In genomic region chr7:158353606-158354570, GRCh38 we compare ENCODE assay signal across 8 cellular contexts.
DNase-seq lines count a peak whose midpoint lies in the region; ATAC-seq, FAIRE-seq and TF ChIP-seq lines count a peak whose summit lies in the region.

No MANE protein-coding gene starts in this region.

- FAIRE-seq in kidney (lab: Jason Lieb, UNC) = no peak

- intact Hi-C loops in kidney (cut with DNase I) = no loop called here

- no peaks in the 10 kb centered on the region for H3K9me3 Mint-ChIP-seq in T-helper 2 cell treated with Interferon-gamma antibody and Interleukin-4, amounts not matched to agents 5 μg/mL and 100 μg/mL, for 36 hours

- H3K27ac ChIP-seq in kidney (ENCODE audit: low read depth in 2 of 2, low read length in 2 of 2) = no peak overlapping the region

- H3K4me3 Mint-ChIP-seq in T-helper 2 cell treated with Interferon-gamma antibody and Interleukin-4, amounts not matched to agents 5 μg/mL and 100 μg/mL, for 36 hours = no peak overlapping the region

- no peaks in the 10 kb centered on the region for H3K4me1 Mint-ChIP-seq in T-helper 2 cell treated with Interferon-gamma antibody and Interleukin-4, amounts not matched to agents 5 μg/mL and 100 μg/mL, for 36 hours (ENCODE audit: low read depth)

- no peaks in the 10 kb centered on the region for H3K27me3 Mint-ChIP-seq in T-helper 2 cell treated with Interferon-gamma antibody and Interleukin-4, amounts not matched to agents 5 μg/mL and 100 μg/mL, for 36 hours (ENCODE audit: low read depth)

- no peaks in the 10 kb centered on the region for H3K4me1 ChIP-seq in kidney (ENCODE audit: control insufficient read depth in 1 of 2, insufficient read depth in 1 of 2, low read depth in 1 of 2, low read length in 2 of 2)

- H3K36me3 Mint-ChIP-seq in T-helper 2 cell treated with Interferon-gamma antibody and Interleukin-4, amounts not matched to agents 5 μg/mL and 100 μg/mL, for 36 hours (ENCODE audit: low read depth) = no peaks in the 10 kb centered on the region

- no peak overlapping the region for H3K27ac Mint-ChIP-seq in T-helper 2 cell treated with Interferon-gamma antibody and Interleukin-4, amounts not matched to agents 5 μg/mL and 100 μg/mL, for 36 hours

- no peaks in the 10 kb centered on the region for H3K36me3 ChIP-seq in kidney (ENCODE audit: control insufficient read depth in 1 of 2, insufficient read depth in 2 of 2, low read length in 2 of 2)

- DNase-seq in DMS 273 (lab: John Stamatoyannopoulos, UW; ENCODE audit: unreplicated experiment) (peak; percentile 73), HT1080 (ENCODE audit: low read depth) (peak; percentile 38), SHP77 (lab: John Stamatoyannopoulos, UW) (peak; percentile 24 to 32), kidney (peak; percentile 59)
- no peak for DNase-seq in T-helper 2 cell treated with Interferon-gamma antibody and Interleukin-4, amounts not matched to agents 5 μg/mL and 100 μg/mL, for 36 hours (ENCODE audit: low spot score)

- H3K9ac ChIP-seq in kidney (ENCODE audit: low read length in 2 of 2) = no peak overlapping the region

- H3K9me3 ChIP-seq in kidney (ENCODE audit: control insufficient read depth in 1 of 2, low read length in 2 of 2) = no peaks in the 10 kb centered on the region

- TF ChIP-seq CTCF in kidney (IDR thresholded peaks at IDR 0.05; ENCODE audit: borderline replicate concordance, extremely low read depth, insufficient read depth) = peak; percentile 25

- H3K4me3 ChIP-seq in kidney (ENCODE audit: low read length in 2 of 2) = no peak overlapping the region

- ATAC-seq in HG03139 (IDR thresholded peaks at IDR 0.05; ENCODE audit: unreplicated experiment) (no peak), GM21576 (IDR thresholded peaks at IDR 0.05; ENCODE audit: unreplicated experiment) (no peak), HG03442 (IDR thresholded peaks at IDR 0.05; ENCODE audit: unreplicated experiment) (no peak)
